ENCODE assay signal across 8 cellular contexts in the genomic region with DNA sequence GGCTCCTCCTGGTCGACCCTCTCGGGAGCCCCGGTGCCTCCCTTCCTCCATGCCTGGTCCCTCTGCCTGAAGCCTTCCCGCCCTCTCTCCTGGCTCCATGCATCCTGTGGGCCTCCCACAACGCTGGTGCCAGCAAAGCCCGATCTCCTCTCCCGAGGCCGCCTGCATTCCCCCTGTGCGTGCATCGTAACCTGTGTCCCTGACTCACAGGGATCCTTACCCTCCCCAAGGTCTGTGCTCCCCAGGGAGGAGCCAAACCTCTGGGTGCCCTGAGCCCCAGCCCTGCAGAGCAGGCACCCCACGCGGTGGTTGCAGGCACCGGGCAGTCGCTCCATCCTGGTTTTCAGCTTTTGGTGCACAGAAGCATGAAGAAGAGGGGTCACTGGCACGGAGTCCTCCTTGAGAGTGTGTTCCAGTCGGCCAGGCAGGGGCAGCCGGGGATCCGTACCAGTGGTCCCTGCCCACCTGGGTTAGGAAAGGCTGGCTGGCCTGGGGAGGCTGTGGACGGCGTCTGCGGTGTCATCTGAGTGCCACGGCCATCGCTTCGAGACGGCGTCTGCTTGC. TPM values are rescaled to one million over a fixed set of nuclear protein-coding genes. Genes with fewer than 3 reads are reported as not detected.
DNase-seq lines count a peak whose midpoint lies in the region; ATAC-seq and TF ChIP-seq lines count a peak whose summit lies in the region.
"Had no signal": no experiment of that assay in that cellular context is flagged by ENCODE, and none has a peak within 500 bp of the region (broad histone marks: within the 10 kb centered on the region; RNA-seq: fewer than 3 reads in every experiment).

No MANE protein-coding gene starts in this region.

- DNase-seq in GM23338 (ENCODE audit: low spot score): no peak
- peak in 1 of 2 donors; percentile 38 for DNase-seq in left colon
- DNase-seq in NCI-H128 (lab: John Stamatoyannopoulos, UW; ENCODE audit: unreplicated experiment): no peak
- no peak for DNase-seq in activated T-helper 1 cell treated with anti-CD3 and anti-CD28 coated beads, Interleukin-12 subunit alpha, Interleukin-12 subunit beta, Interleukin-2, Interleukin-4 antibody, amounts not matched to agents 30 ng/mL and 10 ng/mL and 1 ng/mL, durations not matched to agents 14 hours and 24 hours and 36 hours (ENCODE audit: low spot score)

- no peaks in the 10 kb centered on the region for H3K9me3 ChIP-seq in skeletal muscle tissue (ENCODE audit: control insufficient read depth in 3 of 3, low read length in 3 of 3)

- intact Hi-C loops in left colon (cut with DNase I, micrococcal nuclease): no loop called here
- intact Hi-C loops in activated T-helper 1 cell treated with anti-CD3 and anti-CD28 coated beads, Interleukin-12 subunit alpha, Interleukin-12 subunit beta, Interleukin-2, Interleukin-4 antibody, amounts not matched to agents 30 ng/mL and 10 ng/mL and 1 ng/mL, durations not matched to agents 14 hours and 24 hours and 36 hours (cut with micrococcal nuclease): loop anchor here (1.0 to 5.0 kb wide), 2 partner anchors 13 to 263 kb away; no protein-coding TSS in a partner anchor

- no peaks in the 10 kb centered on the region for H3K27me3 ChIP-seq in GM23338 (ENCODE audit: insufficient read depth)
- H3K27me3 ChIP-seq in skeletal muscle tissue (ENCODE audit: control insufficient read depth in 3 of 3, insufficient read depth in 3 of 3, low read length in 3 of 3): no peaks in the 10 kb centered on the region

- H3F3A ChIP-seq in GM23338 (replicated peaks; ENCODE audit: low read depth): no peaks in the 10 kb centered on the region

- peaks cover 7% of the 10 kb centered on the region; the same call in 1 of the 3 replicates for H3K4me1 Mint-ChIP-seq in GM23338
- H3K4me1 Mint-ChIP-seq in activated T-helper 1 cell treated with anti-CD3 and anti-CD28 coated beads, Interleukin-12 subunit alpha, Interleukin-12 subunit beta, Interleukin-2, Interleukin-4 antibody, amounts not matched to agents 30 ng/mL and 10 ng/mL and 1 ng/mL, durations not matched to agents 14 hours and 24 hours and 36 hours (ENCODE audit: low read depth): peaks cover 9% of the 10 kb centered on the region

- no peak for TF ChIP-seq CTCF in GM23338 (conservative IDR thresholded peaks at IDR 0.05; ENCODE audit: low read depth in 2 of 2)

- peak; percentile 66 for ATAC-seq in GM23338
- ATAC-seq in SK-N-SH treated with all-trans-retinoic acid at 6 μM for 48 hours: peak; percentile 57
- peak; percentile 14 for ATAC-seq in left colon
- no peak for ATAC-seq in GM19463 (IDR thresholded peaks at IDR 0.05; ENCODE audit: unreplicated experiment)

- no peak overlapping the region for H3K27ac ChIP-seq in GM23338 (ENCODE audit: low read depth)
- H3K27ac ChIP-seq in skeletal muscle tissue (ENCODE audit: low read depth, low read length): no peak overlapping the region

- H3K36me3 ChIP-seq in GM23338 (ENCODE audit: insufficient read depth): no peaks in the 10 kb centered on the region
- no peaks in the 10 kb centered on the region for H3K36me3 ChIP-seq in skeletal muscle tissue (ENCODE audit: control insufficient read depth in 3 of 3, insufficient read depth in 3 of 3, low read length in 3 of 3)

- H3K4me3 Mint-ChIP-seq in GM23338: no peak overlapping the region; the same call in 2 of the 3 replicates
- no peak overlapping the region for H3K4me3 Mint-ChIP-seq in activated T-helper 1 cell treated with anti-CD3 and anti-CD28 coated beads, Interleukin-12 subunit alpha, Interleukin-12 subunit beta, Interleukin-2, Interleukin-4 antibody, amounts not matched to agents 30 ng/mL and 10 ng/mL and 1 ng/mL, durations not matched to agents 14 hours and 24 hours and 36 hours

- H3K4me1 ChIP-seq in GM23338 (ENCODE audit: insufficient read depth): no peaks in the 10 kb centered on the region
- H3K4me1 ChIP-seq in skeletal muscle tissue (ENCODE audit: control insufficient read depth in 3 of 3, insufficient read depth in 3 of 3, low read length in 3 of 3): peaks cover 6 to 14% (median 10%) of the 10 kb centered on the region in 3 donors

- H3K27ac Mint-ChIP-seq in GM23338: no peak overlapping the region
- no peak overlapping the region for H3K27ac Mint-ChIP-seq in activated T-helper 1 cell treated with anti-CD3 and anti-CD28 coated beads, Interleukin-12 subunit alpha, Interleukin-12 subunit beta, Interleukin-2, Interleukin-4 antibody, amounts not matched to agents 30 ng/mL and 10 ng/mL and 1 ng/mL, durations not matched to agents 14 hours and 24 hours and 36 hours

- no peaks in the 10 kb centered on the region for H3K36me3 Mint-ChIP-seq in GM23338 (ENCODE audit: low read depth)
- H3K36me3 Mint-ChIP-seq in activated T-helper 1 cell treated with anti-CD3 and anti-CD28 coated beads, Interleukin-12 subunit alpha, Interleukin-12 subunit beta, Interleukin-2, Interleukin-4 antibody, amounts not matched to agents 30 ng/mL and 10 ng/mL and 1 ng/mL, durations not matched to agents 14 hours and 24 hours and 36 hours (ENCODE audit: low read depth): no peaks in the 10 kb centered on the region

- no peak overlapping the region for H3K4me2 ChIP-seq in GM23338

- no peaks in the 10 kb centered on the region for H3K79me2 ChIP-seq in GM23338 (replicated peaks; ENCODE audit: insufficient read depth)

- H4K20me1 ChIP-seq in GM23338 (replicated peaks; ENCODE audit: insufficient read depth): no peaks in the 10 kb centered on the region

- H3K9ac ChIP-seq in skeletal muscle tissue (ENCODE audit: low read depth in 1 of 3, low read length in 3 of 3): peak overlapping the region in 1 of 3 donors; percentile 33

- H3K9me3 Mint-ChIP-seq in GM23338: no peaks in the 10 kb centered on the region
- no peaks in the 10 kb centered on the region for H3K9me3 Mint-ChIP-seq in activated T-helper 1 cell treated with anti-CD3 and anti-CD28 coated beads, Interleukin-12 subunit alpha, Interleukin-12 subunit beta, Interleukin-2, Interleukin-4 antibody, amounts not matched to agents 30 ng/mL and 10 ng/mL and 1 ng/mL, durations not matched to agents 14 hours and 24 hours and 36 hours

- peaks cover 12% of the 10 kb centered on the region for H3K27me3 Mint-ChIP-seq in GM23338 (ENCODE audit: insufficient read depth, low read depth, poor library complexity)
- H3K27me3 Mint-ChIP-seq in activated T-helper 1 cell treated with anti-CD3 and anti-CD28 coated beads, Interleukin-12 subunit alpha, Interleukin-12 subunit beta, Interleukin-2, Interleukin-4 antibody, amounts not matched to agents 30 ng/mL and 10 ng/mL and 1 ng/mL, durations not matched to agents 14 hours and 24 hours and 36 hours (ENCODE audit: insufficient read depth): no peaks in the 10 kb centered on the region

- peak overlapping the region; percentile 52 for H2AFZ ChIP-seq in GM23338

- no peak overlapping the region for H3K4me3 ChIP-seq in GM23338
- H3K4me3 ChIP-seq in skeletal muscle tissue (ENCODE audit: low read length in 3 of 3): peak overlapping the region; percentile 70 to 71 (median 71)

- H3K9me2 ChIP-seq in GM23338 (ENCODE audit: insufficient read depth): no peaks in the 10 kb centered on the region

TF ChIP-seq in GM23338, 12 proteins besides CTCF, POLR2A, EP300 and RAD21 (continues in another document):
- TF ChIP-seq CREB1 (CRISPR knock-in tag; IDR thresholded peaks at IDR 0.05; ENCODE audit: low read depth) (no peak), STAT1 (IDR thresholded peaks at IDR 0.05; ENCODE audit: unreplicated experiment) (no peak), EZH2 (IDR thresholded peaks at IDR 0.05; ENCODE audit: low read depth, unreplicated experiment) (no peak), EZH2phosphoT487 (IDR thresholded peaks at IDR 0.05; ENCODE audit: unreplicated experiment) (no peak), NANOG (IDR thresholded peaks at IDR 0.05; ENCODE audit: borderline replicate concordance) (no peak)

TF ChIP-seq in SK-N-SH treated with all-trans-retinoic acid at 6 μM for 48 hours, 23 proteins besides CTCF, POLR2A, EP300 and RAD21:
- TF ChIP-seq ZC3H10 (CRISPR knock-in tag; IDR thresholded peaks at IDR 0.05) (no peak), ESRRG (CRISPR knock-in tag; IDR thresholded peaks at IDR 0.05) (no peak), ZFP3 (CRISPR knock-in tag; IDR thresholded peaks at IDR 0.05) (no peak), ZNF70 (CRISPR knock-in tag; IDR thresholded peaks at IDR 0.05) (no peak)

RNA-seq across cellular contexts. Expression of gene ENPP7, which starts 1.8 kb away (rescaled TPM):
- not detected in 2 replicates for total RNA-seq in GM23338 (2014; rRNA removed; shearing (Covaris generic))
- polyA plus RNA-seq in GM23338 (2016; fragmentation: Nextera tagmentation; extraction: Ambion mirVana): not detected in 2 replicates
- total RNA-seq in left colon: under 1 TPM in 1 of 2 donors, not detected in 1; 0.17 TPM
- total RNA-seq in skeletal muscle tissue: not detected
- total RNA-seq in activated T-helper 1 cell treated with anti-CD3 and anti-CD28 coated beads, Interleukin-12 subunit alpha, Interleukin-12 subunit beta, Interleukin-2, Interleukin-4 antibody, amounts not matched to agents 30 ng/mL and 10 ng/mL and 1 ng/mL, durations not matched to agents 14 hours and 24 hours and 36 hours: 0.10 and 0.16 TPM in 2 replicates
- total RNA-seq: posterior vena cava had no signal

RNA-seq across cellular contexts. Expression of gene CBX2, which starts 49.0 kb away (rescaled TPM):
- total RNA-seq in GM23338 (2014; rRNA removed; shearing (Covaris generic)): 91.1 and 114 TPM in 2 replicates
- 26.6 and 29.2 TPM in 2 replicates for polyA plus RNA-seq in GM23338 (2016; fragmentation: Nextera tagmentation; extraction: Ambion mirVana)
- total RNA-seq in left colon: under 1 TPM; 0.49 to 0.78 TPM
- 5.7 TPM for total RNA-seq in skeletal muscle tissue
- 4.7 and 5.1 TPM in 2 replicates for total RNA-seq in activated T-helper 1 cell treated with anti-CD3 and anti-CD28 coated beads, Interleukin-12 subunit alpha, Interleukin-12 subunit beta, Interleukin-2, Interleukin-4 antibody, amounts not matched to agents 30 ng/mL and 10 ng/mL and 1 ng/mL, durations not matched to agents 14 hours and 24 hours and 36 hours

Comparison
In these comparisons a context has a peak if more than half of its experiments do, and no peak if none do; other contexts are left out.
1. RNA of gene CBX2, which starts 49.0 kb away (total RNA-seq): 91.1 to 114 TPM in GM23338; 5.7 TPM in skeletal muscle tissue (single experiment), 4.7 to 5.1 TPM in activated T-helper 1 cell treated with anti-CD3 and anti-CD28 coated beads, Interleukin-12 subunit alpha, Interleukin-12 subunit beta, Interleukin-2, Interleukin-4 antibody, amounts not matched to agents 30 ng/mL and 10 ng/mL and 1 ng/mL, durations not matched to agents 14 hours and 24 hours and 36 hours and 0.49 to 0.78 TPM in left colon; every median in the first group is over 10 times any median in the second.